In the genomic region with DNA sequence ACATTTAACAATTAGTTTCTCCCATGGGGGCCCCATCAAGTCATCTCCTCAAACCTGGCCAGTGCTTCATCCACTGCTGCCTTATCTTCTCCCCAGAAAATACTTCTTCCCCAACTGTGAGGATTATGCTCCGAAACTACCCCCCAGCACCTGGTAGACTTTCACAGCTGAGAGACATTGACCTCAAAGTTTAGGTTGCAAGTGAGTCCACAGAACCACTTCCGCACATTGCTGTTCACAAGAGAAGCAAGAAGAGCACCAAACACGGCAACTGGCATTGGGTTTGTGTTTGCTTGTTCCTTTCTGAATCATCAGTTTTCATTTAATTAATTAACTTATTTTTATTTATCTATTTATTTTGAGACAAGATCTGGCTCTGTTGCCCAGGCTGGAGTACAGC, we compare ENCODE assay signal across 17 cellular contexts. TPM values are rescaled to one million over a fixed set of nuclear protein-coding genes. Genes with fewer than 3 reads are reported as not detected.
DNase-seq lines count a peak whose midpoint lies in the region; ATAC-seq and TF ChIP-seq lines count a peak whose summit lies in the region.
"Had no signal": no experiment of that assay in that cellular context is flagged by ENCODE, and none has a peak within 500 bp of the region (broad histone marks: within the 10 kb centered on the region; RNA-seq: fewer than 3 reads in every experiment).

No MANE protein-coding gene starts in this region.

- no peaks in the 10 kb centered on the region for H3K9me3 Mint-ChIP-seq in stimulated activated naive CD8-positive, alpha-beta T cell treated with anti-CD3 and anti-CD28 coated beads, Interleukin-15, amount 100 ng/mL, for 72 hours
- no peaks in the 10 kb centered on the region for H3K9me3 Mint-ChIP-seq in endodermal cell

- H3K27me3 ChIP-seq in WERI-Rb-1 (ENCODE audit: insufficient read depth, low read depth, severe bottlenecking) (no peaks in the 10 kb centered on the region), endodermal cell (ENCODE audit: control insufficient read depth, insufficient read depth, low read length, poor library complexity, severe bottlenecking) (peaks cover 6% of the 10 kb centered on the region)
- H3K27me3 ChIP-seq: right lobe of liver had no signal

- H3K4me3 Mint-ChIP-seq in stimulated activated naive CD8-positive, alpha-beta T cell treated with anti-CD3 and anti-CD28 coated beads, Interleukin-15, amount 100 ng/mL, for 72 hours: peak overlapping the region; percentile 71 to 86
- peak overlapping the region; percentile 53 for H3K4me3 Mint-ChIP-seq in endodermal cell

- H3K36me3 Mint-ChIP-seq in endodermal cell (ENCODE audit: low read depth): no peaks in the 10 kb centered on the region

- WGBS in endodermal cell (ENCODE audit: insufficient coverage in 1 of 2, insufficient read length in 1 of 2), 2 experiments: 92 to 100% methylated on average over 3 of the region's 3 CpGs

- CTCF ChIA-PET in RWPE1 (lab: Yijun Ruan, JAX): interaction anchor here (0.5 kb wide), 1 partner anchor 78 kb away, joined by 3 read pairs; no protein-coding TSS in a partner anchor

- peak overlapping the region; percentile 19; the same call in 1 of the 2 replicates for H3K4me3 ChIP-seq in WERI-Rb-1 (ENCODE audit: low read depth, low read length)
- peak overlapping the region; percentile 0 for H3K4me3 ChIP-seq in endodermal cell (ENCODE audit: low read length)
- H3K4me3 ChIP-seq: right lobe of liver had no signal

- H3K27me3 Mint-ChIP-seq in stimulated activated naive CD8-positive, alpha-beta T cell treated with anti-CD3 and anti-CD28 coated beads, Interleukin-15, amount 100 ng/mL, for 72 hours: peaks cover 14% of the 10 kb centered on the region
- peaks cover 18% of the 10 kb centered on the region for H3K27me3 Mint-ChIP-seq in endodermal cell (ENCODE audit: insufficient read depth)

- H3K9me3 ChIP-seq in WERI-Rb-1 (ENCODE audit: severe bottlenecking) (no peaks in the 10 kb centered on the region), endodermal cell (ENCODE audit: control insufficient read depth, low read length) (no peaks in the 10 kb centered on the region)
- H3K9me3 ChIP-seq: Caco-2, right lobe of liver had no signal

- POLR2A ChIA-PET in RWPE1 (lab: Yijun Ruan, JAX; ENCODE audit: low non-redundant PET): no interaction called here

- peaks cover 55% of the 10 kb centered on the region for H3K4me1 Mint-ChIP-seq in stimulated activated naive CD8-positive, alpha-beta T cell treated with anti-CD3 and anti-CD28 coated beads, Interleukin-15, amount 100 ng/mL, for 72 hours
- H3K4me1 Mint-ChIP-seq in endodermal cell: peaks cover 32% of the 10 kb centered on the region

- peak; percentile 14 to 29 for DNase-seq in stimulated activated naive CD8-positive, alpha-beta T cell treated with anti-CD3 and anti-CD28 coated beads, Interleukin-15, amount 100 ng/mL, for 72 hours
- DNase-seq in stimulated activated naive CD8-positive, alpha-beta T cell treated with anti-CD3 and anti-CD28 coated beads, Interleukin-15, Interleukin-2, amounts not matched to agents 100 U/mL and 50 U/mL, for 24 hours: no peak
- DNase-seq in WERI-Rb-1 (no peak), endodermal cell (no peak), substantia nigra (lab: John Stamatoyannopoulos, UW) (no peak), germinal center (ENCODE audit: low spot score) (no peak), RWPE1 (ENCODE audit: low spot score) (no peak)
- DNase-seq: activated CD4-positive, CD25-positive, alpha-beta regulatory T cell; aorta; Caco-2; left colon; NCI-H187; NCI-H226; NK-92 treated with Interleukin-12 subunit alpha and Interleukin-12 subunit beta, amount 100 ng/mL, for 24 hours; right lobe of liver had no signal

- H3K36me3 ChIP-seq in WERI-Rb-1: no peaks in the 10 kb centered on the region
- H3K36me3 ChIP-seq in endodermal cell (ENCODE audit: control insufficient read depth, insufficient read depth, low read length): no peaks in the 10 kb centered on the region
- H3K36me3 ChIP-seq: right lobe of liver had no signal

- no peaks in the 10 kb centered on the region for H3K4me1 ChIP-seq in endodermal cell (ENCODE audit: control insufficient read depth, insufficient read depth, low read length)
- H3K4me1 ChIP-seq: Caco-2 had no signal

- H3K27ac ChIP-seq in WERI-Rb-1: peak overlapping the region; percentile 64
- no peak overlapping the region for H3K27ac ChIP-seq in endodermal cell (ENCODE audit: low read depth, low read length)
- no peak overlapping the region for H3K27ac ChIP-seq in substantia nigra (ENCODE audit: low read depth, low read length, poor library complexity, severe bottlenecking)
- no peak overlapping the region for H3K27ac ChIP-seq in RWPE1
- H3K27ac ChIP-seq: right lobe of liver had no signal

- TF ChIP-seq CTCF in WERI-Rb-1 (IDR thresholded peaks at IDR 0.05; ENCODE audit: low read depth, low read length) (no peak), endodermal cell (conservative IDR thresholded peaks at IDR 0.05) (no peak), RWPE1 (conservative IDR thresholded peaks at IDR 0.05; ENCODE audit: low read depth) (no peak)

- no peak overlapping the region for H3K9ac ChIP-seq in endodermal cell (ENCODE audit: extremely low read depth, low read length, poor library complexity, severe bottlenecking)

- peak overlapping the region in 1 of 2 donors; percentile 30 for H3K27ac Mint-ChIP-seq in stimulated activated naive CD8-positive, alpha-beta T cell treated with anti-CD3 and anti-CD28 coated beads, Interleukin-15, amount 100 ng/mL, for 72 hours
- no peak overlapping the region for H3K27ac Mint-ChIP-seq in endodermal cell

- ATAC-seq in stimulated activated naive CD8-positive, alpha-beta T cell treated with anti-CD3 and anti-CD28 coated beads, Interleukin-15, amount 100 ng/mL, for 72 hours: no peak
- ATAC-seq in stimulated activated naive CD8-positive, alpha-beta T cell treated with anti-CD3 and anti-CD28 coated beads, Interleukin-15, Interleukin-2, amounts not matched to agents 100 U/mL and 50 U/mL, for 24 hours: no peak
- ATAC-seq in HG02642 (IDR thresholded peaks at IDR 0.05; ENCODE audit: poor library complexity, unreplicated experiment): no peak
- ATAC-seq: left colon, right lobe of liver had no signal

RNA-seq across cellular contexts. Expression of a gene that starts 6.1 kb away (rescaled TPM):
- total RNA-seq in endodermal cell: under 1 TPM in 1 of 2 donors, not detected in 1; 0.53 TPM
- polyA plus RNA-seq in endodermal cell (2013, experiment 1 of 2): 10.9 TPM
- polyA plus RNA-seq in endodermal cell (2013, experiment 2 of 2): 15.6 TPM
- total RNA-seq: Caco-2, left colon, osteocyte had no signal
- polyA plus RNA-seq: aorta had no signal

RNA-seq across cellular contexts. Expression of a gene that starts 48.9 kb away (rescaled TPM):
- 10 to 100 TPM; 43.3 to 44.7 TPM for total RNA-seq in endodermal cell
- polyA plus RNA-seq in endodermal cell (2013, experiment 1 of 2): 24.1 TPM
- polyA plus RNA-seq in endodermal cell (2013, experiment 2 of 2): 25.4 TPM

Comparison
In these comparisons a context has a peak if more than half of its experiments do, and no peak if none do; other contexts are left out.
1. DNase-seq: peak in stimulated activated naive CD8-positive, alpha-beta T cell treated with anti-CD3 and anti-CD28 coated beads, Interleukin-15, amount 100 ng/mL, for 72 hours (2 of 2); none in stimulated activated naive CD8-positive, alpha-beta T cell treated with anti-CD3 and anti-CD28 coated beads, Interleukin-15, Interleukin-2, amounts not matched to agents 100 U/mL and 50 U/mL, for 24 hours (single experiment), WERI-Rb-1 (single experiment), endodermal cell (single experiment), substantia nigra (0 of 49), germinal center (single experiment) and RWPE1 (single experiment).